In genomic region chr1:41663671-41664400, GRCh38 we compare ENCODE assay signal across 11 cellular contexts.
DNase-seq lines count a peak whose midpoint lies in the region; ATAC-seq and TF ChIP-seq lines count a peak whose summit lies in the region.
"Had no signal": no experiment of that assay in that cellular context is flagged by ENCODE, and none has a peak within 500 bp of the region (broad histone marks: within the 10 kb centered on the region; RNA-seq: fewer than 3 reads in every experiment).

No MANE protein-coding gene starts in this region.

- peak overlapping the region; percentile 84 for H3K27ac Mint-ChIP-seq in stimulated activated naive CD8-positive, alpha-beta T cell treated with anti-CD3 and anti-CD28 coated beads, Interleukin-15, Interleukin-2, amounts not matched to agents 100 ng/mL and 50 ng/mL, for 24 hours
- H3K27ac Mint-ChIP-seq in activated naive CD4-positive, alpha-beta T cell treated with anti-CD3 and anti-CD28 coated beads, Interleukin-2, amount 50 U/mL, for 72 hours, result peak overlapping the region; percentile 11 to 78
- H3K27ac Mint-ChIP-seq in natural killer cell, result peak overlapping the region; percentile 79 to 84

- no peaks in the 10 kb centered on the region for H3K27me3 Mint-ChIP-seq in stimulated activated naive CD8-positive, alpha-beta T cell treated with anti-CD3 and anti-CD28 coated beads, Interleukin-15, Interleukin-2, amounts not matched to agents 100 ng/mL and 50 ng/mL, for 24 hours
- no peaks in the 10 kb centered on the region for H3K27me3 Mint-ChIP-seq in natural killer cell (ENCODE audit: low read depth in 2 of 2)

- no peak for ATAC-seq in stimulated activated naive CD8-positive, alpha-beta T cell treated with anti-CD3 and anti-CD28 coated beads, Interleukin-15, Interleukin-2, amounts not matched to agents 100 U/mL and 50 U/mL, for 24 hours
- ATAC-seq in activated naive CD4-positive, alpha-beta T cell treated with anti-CD3 and anti-CD28 coated beads, Interleukin-2, amount 50 U/mL, for 72 hours, result no peak
- ATAC-seq in natural killer cell (no peak), HG03280 (IDR thresholded peaks at IDR 0.05; ENCODE audit: unreplicated experiment) (no peak)

- in situ Hi-C loops in GM13977 (cut with MboI; ENCODE audit: low pct_unique_long_range_greater_than_20kb, low sequenced_read_pairs, unreplicated experiment), result no loop called here

- H3K36me3 Mint-ChIP-seq in stimulated activated naive CD8-positive, alpha-beta T cell treated with anti-CD3 and anti-CD28 coated beads, Interleukin-15, Interleukin-2, amounts not matched to agents 100 ng/mL and 50 ng/mL, for 24 hours (ENCODE audit: low read depth), result peaks cover 23% of the 10 kb centered on the region
- H3K36me3 Mint-ChIP-seq in activated naive CD4-positive, alpha-beta T cell treated with anti-CD3 and anti-CD28 coated beads, Interleukin-2, amount 50 U/mL, for 72 hours, result peaks cover 14 to 22% of the 10 kb centered on the region in 2 donors
- no peaks in the 10 kb centered on the region for H3K36me3 Mint-ChIP-seq in natural killer cell

- intact Hi-C loops in natural killer cell (cut with micrococcal nuclease), result loop anchor here (5.0 kb wide), 1 partner anchor 63 kb away; no protein-coding TSS in a partner anchor

- H3K4me3 Mint-ChIP-seq in stimulated activated naive CD8-positive, alpha-beta T cell treated with anti-CD3 and anti-CD28 coated beads, Interleukin-15, Interleukin-2, amounts not matched to agents 100 ng/mL and 50 ng/mL, for 24 hours, result peak overlapping the region; percentile 47
- H3K4me3 Mint-ChIP-seq in natural killer cell, result peak overlapping the region; percentile 71

- H3K4me1 Mint-ChIP-seq in stimulated activated naive CD8-positive, alpha-beta T cell treated with anti-CD3 and anti-CD28 coated beads, Interleukin-15, Interleukin-2, amounts not matched to agents 100 ng/mL and 50 ng/mL, for 24 hours (ENCODE audit: low read depth), result peaks cover 82% of the 10 kb centered on the region
- peaks cover 52% of the 10 kb centered on the region in 2 donors for H3K4me1 Mint-ChIP-seq in natural killer cell

- TF ChIP-seq CTCF in natural killer cell (IDR thresholded peaks at IDR 0.05) (no peak), GM13977 (IDR thresholded peaks at IDR 0.05; ENCODE audit: extremely low read depth, insufficient read depth, missing control alignments) (no peak)

- DNase-seq in stimulated activated naive CD8-positive, alpha-beta T cell treated with anti-CD3 and anti-CD28 coated beads, Interleukin-15, Interleukin-2, amounts not matched to agents 100 U/mL and 50 U/mL, for 24 hours, result no peak
- no peak for DNase-seq in activated naive CD4-positive, alpha-beta T cell treated with anti-CD3 and anti-CD28 coated beads, Interleukin-2, amount 50 U/mL, for 72 hours (ENCODE audit: low spot score in 2 of 2)
- no peak for DNase-seq in natural killer cell
- DNase-seq in SHP77 treated with DMSO at 0.1 percent for 48 hours (lab: John Stamatoyannopoulos, UW), result no peak
- no peak for DNase-seq in HUDEP-2 (lab: John Stamatoyannopoulos, UW; ENCODE audit: unreplicated experiment in 76 of 76)
- no peak for DNase-seq in GM13977 (ENCODE audit: low spot score)
- DNase-seq: NCI-H1930, occipital lobe, PC-9 had no signal

- H3K9me3 Mint-ChIP-seq in stimulated activated naive CD8-positive, alpha-beta T cell treated with anti-CD3 and anti-CD28 coated beads, Interleukin-15, Interleukin-2, amounts not matched to agents 100 ng/mL and 50 ng/mL, for 24 hours, result no peaks in the 10 kb centered on the region
- no peaks in the 10 kb centered on the region for H3K9me3 Mint-ChIP-seq in activated naive CD4-positive, alpha-beta T cell treated with anti-CD3 and anti-CD28 coated beads, Interleukin-2, amount 50 U/mL, for 72 hours
- H3K9me3 Mint-ChIP-seq in natural killer cell, result no peaks in the 10 kb centered on the region
